Comparison of ENCODE assay signal across 11 cellular contexts in the genomic region with DNA sequence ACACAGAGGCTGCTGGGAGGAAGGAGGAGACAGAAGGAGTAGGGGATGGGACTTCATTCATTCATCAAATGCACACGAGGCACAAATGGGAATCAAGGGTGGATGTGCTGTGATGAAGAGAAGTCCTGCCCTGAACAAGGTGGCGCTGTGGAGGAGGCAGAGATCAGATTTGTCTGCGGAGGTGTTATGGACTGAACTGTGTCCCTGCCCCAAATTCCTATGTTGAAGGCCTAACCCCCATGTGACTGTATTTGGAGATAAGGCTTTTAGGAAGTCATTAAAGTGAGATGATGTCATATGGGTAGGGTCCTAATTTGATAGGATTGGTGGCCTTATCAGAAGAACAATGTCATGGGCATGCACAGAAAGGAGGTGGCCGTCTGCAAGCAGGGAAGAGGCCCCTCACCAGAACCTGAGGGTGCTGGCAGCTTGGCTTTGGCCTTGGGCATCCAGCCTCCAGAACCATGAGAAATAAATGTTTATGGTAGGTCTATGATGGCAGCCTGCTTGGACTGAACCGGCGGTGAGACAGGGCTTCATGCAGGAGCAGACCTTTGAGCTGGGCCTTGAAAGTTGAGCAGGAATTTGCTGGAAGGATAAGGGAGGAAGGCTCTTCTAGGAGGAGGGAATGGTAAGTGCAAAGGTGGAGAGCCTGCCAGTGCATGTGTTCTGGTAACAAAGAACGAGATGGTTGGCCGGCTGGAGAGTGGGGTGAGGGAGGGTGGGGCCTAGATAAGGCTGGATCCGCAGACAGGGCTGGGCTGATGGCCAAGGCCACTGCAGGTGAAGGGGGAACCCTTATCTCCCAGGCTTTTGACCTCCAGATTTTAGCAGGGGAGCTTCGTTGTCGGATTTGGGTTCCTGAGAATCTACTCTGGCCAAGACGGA. TPM values are rescaled to one million over a fixed set of nuclear protein-coding genes. Genes with fewer than 3 reads are reported as not detected.
DNase-seq lines count a peak whose midpoint lies in the region; TF ChIP-seq lines count a peak whose summit lies in the region.
"Had no signal": no experiment of that assay in that cellular context is flagged by ENCODE, and none has a peak within 500 bp of the region (broad histone marks: within the 10 kb centered on the region; RNA-seq: fewer than 3 reads in every experiment).

No MANE protein-coding gene starts in this region.

- no peak overlapping the region for H3K4me3 Mint-ChIP-seq in HFFc6

- H3K27me3 Mint-ChIP-seq in HFFc6 (ENCODE audit: insufficient read depth), result peaks cover 37% of the 10 kb centered on the region

- H3K9ac ChIP-seq in stomach smooth muscle (ENCODE audit: low read length in 2 of 2), result peak overlapping the region; percentile 4 to 13

- DNase-seq in NCI-H748 (lab: John Stamatoyannopoulos, UW; ENCODE audit: unreplicated experiment), result peak; percentile 15
- no peak for DNase-seq in NCI-H748 treated with DMSO at 0.1 percent for 48 hours (lab: John Stamatoyannopoulos, UW)
- DNase-seq in Peyer's patch, result peak in 2 of 3 donors; percentile 86 to 87
- DNase-seq in islet precursor cell, result peak; percentile 51
- no peak for DNase-seq in dermis blood vessel endothelial cell
- no peak for DNase-seq in HFFc6
- DNase-seq in NCI-H526 (lab: John Stamatoyannopoulos, UW), result no peak
- DNase-seq: left ventricle myocardium inferior had no signal

- H3K9me3 ChIP-seq in Peyer's patch, result no peaks in the 10 kb centered on the region
- no peaks in the 10 kb centered on the region for H3K9me3 ChIP-seq in stomach smooth muscle (ENCODE audit: control insufficient read depth in 2 of 2, low read length in 2 of 2)
- H3K9me3 ChIP-seq: ascending aorta, left ventricle myocardium inferior, right atrium auricular region had no signal

- H3K4me3 ChIP-seq in Peyer's patch, result peak overlapping the region in 2 of 4 donors; percentile 67 to 93
- H3K4me3 ChIP-seq in stomach smooth muscle (ENCODE audit: low read length in 2 of 2), result peak overlapping the region in 1 of 2 donors; percentile 77
- H3K4me3 ChIP-seq: right atrium auricular region had no signal

- H3K36me3 ChIP-seq in Peyer's patch, result no peaks in the 10 kb centered on the region
- no peaks in the 10 kb centered on the region for H3K36me3 ChIP-seq in stomach smooth muscle (ENCODE audit: control insufficient read depth in 2 of 2, insufficient read depth in 2 of 2, low read length in 2 of 2)
- H3K36me3 ChIP-seq: ascending aorta, left ventricle myocardium inferior, right atrium auricular region had no signal

- TF ChIP-seq POLR2A in Peyer's patch (IDR thresholded peaks at IDR 0.05), result peak; percentile 13 to 78

- H3K27ac Mint-ChIP-seq in HFFc6, result no peak overlapping the region

- H3K4me1 Mint-ChIP-seq in HFFc6 (ENCODE audit: low read depth), result peaks cover 6% of the 10 kb centered on the region; the same call in 1 of the 2 replicates

- H3K4me1 ChIP-seq in Peyer's patch (peaks cover 0 to 24% (median 4%) of the 10 kb centered on the region in 4 donors), stomach smooth muscle (ENCODE audit: control insufficient read depth, insufficient read depth, low read length) (peaks cover 34% of the 10 kb centered on the region)

- no peaks in the 10 kb centered on the region for H3K36me3 Mint-ChIP-seq in HFFc6 (ENCODE audit: low read depth)

- TF ChIP-seq CTCF in Peyer's patch (IDR thresholded peaks at IDR 0.05) (peak in 4 of 6 experiments; percentile 9 to 55 (median 48)), HFFc6 (IDR thresholded peaks at IDR 0.05) (no peak; the same call in 1 of the 2 replicates)

- no peaks in the 10 kb centered on the region for H3K27me3 ChIP-seq in Peyer's patch
- peaks cover 0 to 10% of the 10 kb centered on the region in 2 donors for H3K27me3 ChIP-seq in stomach smooth muscle (ENCODE audit: control insufficient read depth in 1 of 2, insufficient read depth in 2 of 2, low read length in 2 of 2)
- H3K27me3 ChIP-seq: right atrium auricular region had no signal

- H3K27ac ChIP-seq in Peyer's patch (peak overlapping the region in 3 of 4 donors; percentile 85 to 92 (median 87)), stomach smooth muscle (ENCODE audit: low read length) (peak overlapping the region; percentile 77)
- H3K27ac ChIP-seq: ascending aorta, left ventricle myocardium inferior, right atrium auricular region had no signal

- H3K9me3 Mint-ChIP-seq in HFFc6, result no peaks in the 10 kb centered on the region

RNA-seq across cellular contexts. Expression of a gene that starts 2.7 kb away (rescaled TPM):
- total RNA-seq in Peyer's patch (100 to 1,000 TPM in 1 of 4 donors, 10 to 100 TPM in 3; 36.3 to 160 (median 89.2) TPM), dermis blood vessel endothelial cell (0.17 and 0.19 TPM in 2 replicates)
- under 1 TPM in 5 of 6 experiments, not detected in 1; 0.12 to 0.24 (median 0.14) TPM for total RNA-seq in HFFc6 (2021; fragmentation: NEBNext Ultra II Directional; extraction: Animal tissue kit (Norgen Biotek cat#: 25700))

Comparison
In these comparisons a context has a peak if more than half of its experiments do, and no peak if none do; other contexts are left out.
1. DNase-seq: peak in NCI-H748 (single experiment), Peyer's patch (2 of 3) and islet precursor cell (single experiment); none in NCI-H748 treated with DMSO at 0.1 percent for 48 hours (single experiment), dermis blood vessel endothelial cell (single experiment), HFFc6 (single experiment) and NCI-H526 (0 of 2).
2. RNA of a gene that starts 2.7 kb away (total RNA-seq): 36.3 to 160 TPM in Peyer's patch; 0.17 to 0.19 TPM in dermis blood vessel endothelial cell and 0.12 to 0.24 TPM in HFFc6; every median in the first group is over 10 times any median in the second.